ENCODE assay signal across 1 cellular context in the genomic region with DNA sequence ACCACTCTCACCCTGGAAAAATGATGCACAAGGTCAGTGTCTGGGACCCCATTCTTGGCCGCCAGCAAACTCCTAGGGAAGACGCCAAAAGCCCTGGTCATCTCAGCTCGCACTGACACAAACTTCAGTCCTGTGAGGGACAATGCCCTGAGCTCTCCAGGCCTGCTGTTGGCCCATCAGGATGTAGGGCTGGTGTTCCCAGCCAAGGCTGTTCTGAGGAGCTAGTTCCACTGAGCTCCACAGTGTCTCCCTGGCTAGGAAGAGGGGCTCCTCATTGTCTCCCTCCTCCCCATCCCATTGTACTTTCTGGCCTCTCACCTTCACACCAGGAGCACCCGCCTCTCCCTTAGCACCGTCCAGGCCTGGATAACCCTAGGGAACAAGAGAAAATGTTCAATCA.
TF ChIP-seq lines count a peak whose summit lies in the region.

No MANE protein-coding gene starts in this region.

TF ChIP-seq in WTC11, 78 proteins besides CTCF, POLR2A, EP300 and RAD21 (continued from another document):
- TF ChIP-seq, protein P1, sequence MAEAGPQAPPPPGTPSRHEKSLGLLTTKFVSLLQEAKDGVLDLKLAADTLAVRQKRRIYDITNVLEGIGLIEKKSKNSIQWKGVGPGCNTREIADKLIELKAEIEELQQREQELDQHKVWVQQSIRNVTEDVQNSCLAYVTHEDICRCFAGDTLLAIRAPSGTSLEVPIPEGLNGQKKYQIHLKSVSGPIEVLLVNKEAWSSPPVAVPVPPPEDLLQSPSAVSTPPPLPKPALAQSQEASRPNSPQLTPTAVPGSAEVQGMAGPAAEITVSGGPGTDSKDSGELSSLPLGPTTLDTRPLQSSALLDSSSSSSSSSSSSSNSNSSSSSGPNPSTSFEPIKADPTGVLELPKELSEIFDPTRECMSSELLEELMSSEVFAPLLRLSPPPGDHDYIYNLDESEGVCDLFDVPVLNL (CRISPR knock-in tag; IDR thresholded peaks at IDR 0.05; ENCODE audit: borderline replicate concordance, low read depth), result no peak
- no peak for TF ChIP-seq SOX15 (CRISPR knock-in tag; IDR thresholded peaks at IDR 0.05)
- no peak for TF ChIP-seq NR2C2 (CRISPR knock-in tag; IDR thresholded peaks at IDR 0.05)
- TF ChIP-seq TP53 (CRISPR knock-in tag; IDR thresholded peaks at IDR 0.05), result no peak
- TF ChIP-seq, protein P2, sequence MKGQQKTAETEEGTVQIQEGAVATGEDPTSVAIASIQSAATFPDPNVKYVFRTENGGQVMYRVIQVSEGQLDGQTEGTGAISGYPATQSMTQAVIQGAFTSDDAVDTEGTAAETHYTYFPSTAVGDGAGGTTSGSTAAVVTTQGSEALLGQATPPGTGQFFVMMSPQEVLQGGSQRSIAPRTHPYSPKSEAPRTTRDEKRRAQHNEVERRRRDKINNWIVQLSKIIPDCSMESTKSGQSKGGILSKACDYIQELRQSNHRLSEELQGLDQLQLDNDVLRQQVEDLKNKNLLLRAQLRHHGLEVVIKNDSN (CRISPR knock-in tag; IDR thresholded peaks at IDR 0.05), result no peak
